1 cellular context compared by ENCODE assay signal in the genomic region with DNA sequence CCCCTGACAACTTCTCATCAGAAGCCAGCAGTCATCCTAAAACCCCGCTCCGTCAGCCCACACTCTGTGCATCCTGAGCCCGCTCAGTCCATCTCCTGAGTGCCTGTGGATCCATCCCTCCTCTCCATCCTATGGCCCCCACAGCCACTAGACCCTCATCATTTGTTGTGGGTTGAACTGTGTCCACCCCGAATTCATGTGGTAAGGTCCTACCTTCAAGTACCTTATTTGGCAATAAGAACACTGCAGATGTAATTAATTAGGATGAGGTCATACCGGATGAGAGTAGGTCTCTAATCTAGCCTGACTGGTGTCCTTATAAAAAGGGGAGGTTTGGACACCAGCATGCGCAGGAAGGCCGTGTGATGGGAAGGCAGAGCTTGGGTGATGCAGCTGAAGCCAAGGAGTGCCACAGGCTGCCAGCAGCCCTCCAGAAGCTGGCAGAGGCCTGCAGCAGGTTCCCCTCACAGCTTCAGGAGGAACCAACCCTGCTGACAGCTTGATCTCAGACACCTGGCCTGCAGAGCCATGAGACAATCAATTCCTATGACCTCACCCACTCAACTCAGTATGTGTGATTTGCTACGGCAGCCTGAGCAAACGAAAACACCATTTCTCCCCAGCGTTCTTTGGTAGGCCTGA.
TF ChIP-seq lines count a peak whose summit lies in the region.

No MANE protein-coding gene starts in this region.

TF ChIP-seq in HEK293, 187 proteins besides CTCF, POLR2A, EP300 and RAD21 (continued from another document):
- TF ChIP-seq, protein P1, sequence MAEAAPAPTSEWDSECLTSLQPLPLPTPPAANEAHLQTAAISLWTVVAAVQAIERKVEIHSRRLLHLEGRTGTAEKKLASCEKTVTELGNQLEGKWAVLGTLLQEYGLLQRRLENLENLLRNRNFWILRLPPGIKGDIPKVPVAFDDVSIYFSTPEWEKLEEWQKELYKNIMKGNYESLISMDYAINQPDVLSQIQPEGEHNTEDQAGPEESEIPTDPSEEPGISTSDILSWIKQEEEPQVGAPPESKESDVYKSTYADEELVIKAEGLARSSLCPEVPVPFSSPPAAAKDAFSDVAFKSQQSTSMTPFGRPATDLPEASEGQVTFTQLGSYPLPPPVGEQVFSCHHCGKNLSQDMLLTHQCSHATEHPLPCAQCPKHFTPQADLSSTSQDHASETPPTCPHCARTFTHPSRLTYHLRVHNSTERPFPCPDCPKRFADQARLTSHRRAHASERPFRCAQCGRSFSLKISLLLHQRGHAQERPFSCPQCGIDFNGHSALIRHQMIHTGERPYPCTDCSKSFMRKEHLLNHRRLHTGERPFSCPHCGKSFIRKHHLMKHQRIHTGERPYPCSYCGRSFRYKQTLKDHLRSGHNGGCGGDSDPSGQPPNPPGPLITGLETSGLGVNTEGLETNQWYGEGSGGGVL (tag by site-specific recombination; IDR thresholded peaks at IDR 0.05): peak; percentile 37
- TF ChIP-seq ZNF175 (tag by site-specific recombination; IDR thresholded peaks at IDR 0.05) (no peak), ZNF266 (tag by site-specific recombination; IDR thresholded peaks at IDR 0.05; ENCODE audit: low read depth) (no peak)
- TF ChIP-seq, protein P2, sequence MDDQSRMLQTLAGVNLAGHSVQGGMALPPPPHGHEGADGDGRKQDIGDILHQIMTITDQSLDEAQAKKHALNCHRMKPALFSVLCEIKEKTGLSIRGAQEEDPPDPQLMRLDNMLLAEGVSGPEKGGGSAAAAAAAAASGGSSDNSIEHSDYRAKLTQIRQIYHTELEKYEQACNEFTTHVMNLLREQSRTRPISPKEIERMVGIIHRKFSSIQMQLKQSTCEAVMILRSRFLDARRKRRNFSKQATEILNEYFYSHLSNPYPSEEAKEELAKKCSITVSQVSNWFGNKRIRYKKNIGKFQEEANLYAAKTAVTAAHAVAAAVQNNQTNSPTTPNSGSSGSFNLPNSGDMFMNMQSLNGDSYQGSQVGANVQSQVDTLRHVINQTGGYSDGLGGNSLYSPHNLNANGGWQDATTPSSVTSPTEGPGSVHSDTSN (CRISPR knock-in tag; IDR thresholded peaks at IDR 0.05): no peak
